ENCODE assay signal across 9 cellular contexts in genomic region chr5:135834639-135835529, GRCh38. TPM values are rescaled to one million over a fixed set of nuclear protein-coding genes. Genes with fewer than 3 reads are reported as not detected.
DNase-seq lines count a peak whose midpoint lies in the region; ATAC-seq and TF ChIP-seq lines count a peak whose summit lies in the region.
"Had no signal": no experiment of that assay in that cellular context is flagged by ENCODE, and none has a peak within 500 bp of the region (broad histone marks: within the 10 kb centered on the region; RNA-seq: fewer than 3 reads in every experiment).

A gene with protein sequence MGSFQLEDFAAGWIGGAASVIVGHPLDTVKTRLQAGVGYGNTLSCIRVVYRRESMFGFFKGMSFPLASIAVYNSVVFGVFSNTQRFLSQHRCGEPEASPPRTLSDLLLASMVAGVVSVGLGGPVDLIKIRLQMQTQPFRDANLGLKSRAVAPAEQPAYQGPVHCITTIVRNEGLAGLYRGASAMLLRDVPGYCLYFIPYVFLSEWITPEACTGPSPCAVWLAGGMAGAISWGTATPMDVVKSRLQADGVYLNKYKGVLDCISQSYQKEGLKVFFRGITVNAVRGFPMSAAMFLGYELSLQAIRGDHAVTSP (plus strand): TSS chr5:135834663. CDS start chr5:135834848, 185 bp downstream.

- H3K4me1 ChIP-seq in OCI-LY1 (ENCODE audit: insufficient read depth, low read length, severe bottlenecking) (no peaks in the 10 kb centered on the region), endodermal cell (ENCODE audit: control insufficient read depth, insufficient read depth, low read length) (no peaks in the 10 kb centered on the region), tibial nerve (peaks cover 0 to 22% (median 6%) of the 10 kb centered on the region in 4 donors)

- peak in 1 of 2 donors; percentile 40 for TF ChIP-seq POLR2A in tibial nerve (IDR thresholded peaks at IDR 0.05)

- no peaks in the 10 kb centered on the region for H3K27me3 ChIP-seq in OCI-LY1 (ENCODE audit: insufficient read depth, low read length)
- H3K27me3 ChIP-seq in endodermal cell (ENCODE audit: control insufficient read depth, insufficient read depth, low read length, poor library complexity, severe bottlenecking): peaks cover 66% of the 10 kb centered on the region
- H3K27me3 ChIP-seq in tibial nerve: peaks cover 0 to 30% of the 10 kb centered on the region in 2 donors

- H3K9me3 Mint-ChIP-seq in endodermal cell: peaks cover 26% of the 10 kb centered on the region
- H3K9me3 Mint-ChIP-seq: stimulated activated naive CD8-positive, alpha-beta T cell treated with anti-CD3 and anti-CD28 coated beads, Interleukin-15, Interleukin-2, amounts not matched to agents 100 ng/mL and 50 ng/mL, for 24 hours had no signal

- H3K36me3 Mint-ChIP-seq in endodermal cell (ENCODE audit: low read depth): peaks cover 10% of the 10 kb centered on the region

- CTCF ChIA-PET in GM10248 (lab: Yijun Ruan, JAX): interaction anchor here (0.8 to 1.5 kb wide), 4 partner anchors 8 to 274 kb away, joined by 3 read pairs; no protein-coding TSS in a partner anchor

- TF ChIP-seq EP300 in tibial nerve (IDR thresholded peaks at IDR 0.05): peak in 1 of 2 donors; percentile 50

- H3K4me3 ChIP-seq in OCI-LY1 (ENCODE audit: low read depth, low read length, poor library complexity, severe bottlenecking) (no peak within 1 kb of the TSS), endodermal cell (ENCODE audit: low read length) (peak within 1 kb of the TSS; percentile 88), tibial nerve (peak within 1 kb of the TSS; percentile 24 to 48 (median 30))

- no peak for TF ChIP-seq CTCF in GM10248 (IDR thresholded peaks at IDR 0.05; ENCODE audit: control extremely low read depth, extremely low read depth, low read depth, missing control alignments)
- TF ChIP-seq CTCF in OCI-LY1 (IDR thresholded peaks at IDR 0.05; ENCODE audit: low read length): peak; percentile 19; the same call in 1 of the 2 replicates
- peak; percentile 84 for TF ChIP-seq CTCF in endodermal cell (conservative IDR thresholded peaks at IDR 0.05)
- peak in 2 of 5 experiments; percentile 55 to 62 for TF ChIP-seq CTCF in tibial nerve (IDR thresholded peaks at IDR 0.05)

- POLR2A ChIA-PET in GM10248 (lab: Yijun Ruan, JAX): no interaction called here

- H3K9me3 ChIP-seq in OCI-LY1 (ENCODE audit: low read length) (no peaks in the 10 kb centered on the region), endodermal cell (ENCODE audit: control insufficient read depth, low read length) (peaks cover 17% of the 10 kb centered on the region), tibial nerve (peaks cover 0 to 6% (median 0%) of the 10 kb centered on the region in 4 donors)

- H3K27ac Mint-ChIP-seq in endodermal cell: peak within 1 kb of the TSS; percentile 79
- H3K27ac Mint-ChIP-seq: stimulated activated naive CD8-positive, alpha-beta T cell treated with anti-CD3 and anti-CD28 coated beads, Interleukin-15, Interleukin-2, amounts not matched to agents 100 ng/mL and 50 ng/mL, for 24 hours had no signal

- H3K4me2 ChIP-seq in OCI-LY1 (ENCODE audit: low read length): no peak within 1 kb of the TSS

- no peak within 1 kb of the TSS for H3K9ac ChIP-seq in OCI-LY1 (ENCODE audit: low read length)
- peak within 1 kb of the TSS; percentile 82 for H3K9ac ChIP-seq in endodermal cell (ENCODE audit: extremely low read depth, low read length, poor library complexity, severe bottlenecking)

- H3K4me3 Mint-ChIP-seq in endodermal cell: peak within 1 kb of the TSS; percentile 75
- H3K4me3 Mint-ChIP-seq: stimulated activated naive CD8-positive, alpha-beta T cell treated with anti-CD3 and anti-CD28 coated beads, Interleukin-15, Interleukin-2, amounts not matched to agents 100 ng/mL and 50 ng/mL, for 24 hours had no signal

- H3K36me3 ChIP-seq in OCI-LY1 (ENCODE audit: insufficient read depth, low read length): no peaks in the 10 kb centered on the region
- no peaks in the 10 kb centered on the region for H3K36me3 ChIP-seq in endodermal cell (ENCODE audit: control insufficient read depth, insufficient read depth, low read length)
- no peaks in the 10 kb centered on the region for H3K36me3 ChIP-seq in tibial nerve

- H3K27ac ChIP-seq in OCI-LY1 (ENCODE audit: low read depth, low read length, poor library complexity, severe bottlenecking) (no peak within 1 kb of the TSS), endodermal cell (ENCODE audit: low read depth, low read length) (no peak within 1 kb of the TSS), tibial nerve (peak within 1 kb of the TSS; percentile 53 to 80 (median 70))

- 2 to 5% methylated on average over 32 to 68 of the region's 68 CpGs for WGBS in endodermal cell (ENCODE audit: insufficient coverage in 1 of 2, insufficient read length in 1 of 2), 2 experiments
- 2 to 3% methylated on average over 29 to 35 of the region's 68 CpGs for WGBS in tibial nerve, 2 donors

- H3K27me3 Mint-ChIP-seq in endodermal cell (ENCODE audit: insufficient read depth): peaks cover 77% of the 10 kb centered on the region

- no peaks in the 10 kb centered on the region for H3F3A ChIP-seq in OCI-LY1 (ENCODE audit: insufficient read depth, low read length)

- ATAC-seq in HG03159 (IDR thresholded peaks at IDR 0.05; ENCODE audit: unreplicated experiment): peak; percentile 2

- H3K4me1 Mint-ChIP-seq in endodermal cell: no peaks in the 10 kb centered on the region

- H4K20me1 ChIP-seq in OCI-LY1 (ENCODE audit: insufficient read depth, low read length): no peaks in the 10 kb centered on the region

- peak; percentile 68 for DNase-seq in GM10248 (ENCODE audit: extremely low spot score)
- peak; percentile 96 for DNase-seq in endodermal cell
- peak; percentile 71 for DNase-seq in midbrain (lab: John Stamatoyannopoulos, UW)
- no peak for DNase-seq in tibial nerve (ENCODE audit: low spot score in 2 of 2)
- no peak for DNase-seq in inferior parietal cortex (ENCODE audit: extremely low spot score)

- H3K79me2 ChIP-seq in OCI-LY1 (ENCODE audit: insufficient read depth, low read length): no peaks in the 10 kb centered on the region

- H3K9me2 ChIP-seq in OCI-LY1 (ENCODE audit: low read depth, low read length): no peaks in the 10 kb centered on the region

- no peak within 1 kb of the TSS for H2AFZ ChIP-seq in OCI-LY1 (ENCODE audit: low read length)

RNA-seq across cellular contexts. Expression of the gene that starts here (rescaled TPM):
- total RNA-seq in endodermal cell (1 to 10 TPM; 2.5 to 5.9 TPM), tibial nerve (10 to 100 TPM; 59.4 to 91.2 (median 72.1) TPM)
- 1.6 TPM for polyA plus RNA-seq in endodermal cell (2013, experiment 1 of 2)
- 0.79 TPM for polyA plus RNA-seq in endodermal cell (2013, experiment 2 of 2)
- total RNA-seq: activated CD8-positive, alpha-beta memory T cell treated with anti-CD3 and anti-CD28 coated beads for 36 hours had no signal

Comparison
In these comparisons a context has a peak if more than half of its experiments do, and no peak if none do; other contexts are left out.
1. RNA of the gene that starts here (total RNA-seq): 59.4 to 91.2 TPM in tibial nerve; 2.5 to 5.9 TPM in endodermal cell; every median in the first group is over 4 times any median in the second.
2. DNase-seq: peak in GM10248 (single experiment), endodermal cell (single experiment) and midbrain (single experiment); none in tibial nerve (0 of 2) and inferior parietal cortex (single experiment).
3. H3K27ac ChIP-seq: peak in tibial nerve (4 of 4); none in OCI-LY1 (single experiment) and endodermal cell (single experiment).